12 cellular contexts compared by ENCODE assay signal in the genomic region with DNA sequence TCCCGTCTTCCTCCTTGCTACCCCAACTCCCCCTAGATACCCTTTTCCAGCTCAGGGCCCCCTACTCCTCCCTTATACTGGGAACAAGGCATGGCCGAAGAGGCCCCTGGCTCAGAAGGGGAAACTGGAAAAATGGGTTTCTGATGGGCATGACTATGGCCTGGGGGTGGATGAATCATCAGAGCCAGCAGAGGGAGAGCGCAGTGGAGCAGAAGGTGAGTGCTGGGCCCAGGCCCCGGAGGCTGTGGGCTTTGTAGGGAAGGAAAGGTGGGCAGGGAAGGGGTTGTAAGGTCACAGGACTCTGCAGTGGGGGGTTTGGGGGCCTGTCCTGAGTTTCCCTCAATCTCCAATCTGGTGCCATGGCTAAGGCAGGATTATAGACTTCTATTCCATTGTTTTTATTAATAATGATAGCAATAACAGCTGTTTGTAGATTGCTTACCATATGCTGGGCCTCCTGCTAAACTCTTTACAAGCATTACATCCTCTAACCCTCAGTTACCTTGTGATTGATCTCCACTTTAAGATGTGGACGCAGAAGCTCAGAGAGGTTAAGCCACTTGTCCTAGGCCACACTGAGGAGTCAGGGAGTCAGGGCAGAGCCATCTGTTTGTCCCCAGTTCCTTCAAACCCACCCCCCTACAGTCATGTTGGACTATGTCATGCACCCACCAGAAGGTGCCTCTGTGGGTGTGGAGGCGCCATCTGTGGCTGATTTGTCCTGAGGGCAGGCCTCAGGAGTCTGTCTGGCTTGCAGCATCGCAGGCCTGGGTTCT. TPM values are rescaled to one million over a fixed set of nuclear protein-coding genes. Genes with fewer than 3 reads are reported as not detected.
DNase-seq lines count a peak whose midpoint lies in the region; ATAC-seq, FAIRE-seq and TF ChIP-seq lines count a peak whose summit lies in the region.
"Had no signal": no experiment of that assay in that cellular context is flagged by ENCODE, and none has a peak within 500 bp of the region (broad histone marks: within the 10 kb centered on the region; RNA-seq: fewer than 3 reads in every experiment).

No MANE protein-coding gene starts in this region.

- peaks cover 18% of the 10 kb centered on the region for H3K9me3 Mint-ChIP-seq in T-helper 2 cell treated with Interferon-gamma antibody and Interleukin-4, amounts not matched to agents 5 μg/mL and 100 μg/mL, for 36 hours

- H3K9ac ChIP-seq in adipocyte (ENCODE audit: low read length) (no peak overlapping the region), keratinocyte (ENCODE audit: control insufficient read depth, extremely low read depth, insufficient read depth, low read length) (peak overlapping the region; percentile 38), MM.1S (ENCODE audit: low read length) (no peak overlapping the region)

- no peaks in the 10 kb centered on the region for H3K4me1 Mint-ChIP-seq in T-helper 2 cell treated with Interferon-gamma antibody and Interleukin-4, amounts not matched to agents 5 μg/mL and 100 μg/mL, for 36 hours (ENCODE audit: low read depth)

- no peaks in the 10 kb centered on the region for H3K9me1 ChIP-seq in keratinocyte (ENCODE audit: control insufficient read depth, extremely low read depth, insufficient read depth, low read length)

- no peak for FAIRE-seq in A549 (lab: Jason Lieb, UNC)
- FAIRE-seq in HTR-8/SVneo (lab: Jason Lieb, UNC): no peak
- peak; percentile 80 for FAIRE-seq in keratinocyte (lab: Jason Lieb, UNC)
- FAIRE-seq: G401.6 had no signal

- H3K9me2 ChIP-seq in MM.1S (replicated peaks; ENCODE audit: insufficient read depth, low read length): no peaks in the 10 kb centered on the region

- TF ChIP-seq EP300 in A549 (IDR thresholded peaks at IDR 0.05): no peak

- TF ChIP-seq POLR2A in A549 (IDR thresholded peaks at IDR 0.05; ENCODE audit: low read length): no peak

- DNase-seq in A549 (ENCODE audit: low read depth in 1 of 2, low spot score in 1 of 2) (peak in 1 of 2 experiments; percentile 18), HTR-8/SVneo (ENCODE audit: insufficient read length, low spot score) (peak; percentile 60), adipocyte (ENCODE audit: low read depth) (peak; percentile 75), keratinocyte (ENCODE audit: low read depth, low spot score) (no peak), NCI-H1930 (lab: John Stamatoyannopoulos, UW) (no peak), MM.1S (no peak), NCI-H446 treated with DMSO at 0.1 percent for 48 hours (lab: John Stamatoyannopoulos, UW) (no peak)
- no peak for DNase-seq in T-helper 2 cell treated with Interferon-gamma antibody and Interleukin-4, amounts not matched to agents 5 μg/mL and 100 μg/mL, for 36 hours (ENCODE audit: low spot score)
- DNase-seq: activated T-cell treated with anti-CD3 and anti-CD28 coated beads, Interleukin-2, amount 50 U/mL, for 1 hour; nucleus accumbens; stimulated activated naive CD4-positive, alpha-beta T cell treated with Interleukin-2 at 50 U/mL for 16 hours had no signal

- H3K27ac ChIP-seq in A549 (no peak overlapping the region), keratinocyte (ENCODE audit: control insufficient read depth, insufficient read depth, low read length) (peak overlapping the region; percentile 80), MM.1S (ENCODE audit: low read length) (no peak overlapping the region)

- dilution Hi-C loops in keratinocyte (cut with MboI; ENCODE audit: extremely low pct_ligation_motif_present, low sequenced_read_pairs): no loop called here

- no peaks in the 10 kb centered on the region for H3K27me3 Mint-ChIP-seq in T-helper 2 cell treated with Interferon-gamma antibody and Interleukin-4, amounts not matched to agents 5 μg/mL and 100 μg/mL, for 36 hours (ENCODE audit: low read depth)

- H3K27me3 ChIP-seq in adipocyte (replicated peaks; ENCODE audit: control insufficient read depth, insufficient read depth, low read length) (no peaks in the 10 kb centered on the region), keratinocyte (ENCODE audit: control insufficient read depth, extremely low read depth, insufficient read depth, low read length) (no peaks in the 10 kb centered on the region), MM.1S (replicated peaks; ENCODE audit: insufficient read depth, low read length) (no peaks in the 10 kb centered on the region)

- POLR2A ChIA-PET in A549 (lab: Yijun Ruan, JAX): no interaction called here

- H3K4me1 ChIP-seq in A549 (no peaks in the 10 kb centered on the region), adipocyte (ENCODE audit: control insufficient read depth, insufficient read depth, low read length) (peaks cover 19% of the 10 kb centered on the region), keratinocyte (ENCODE audit: control insufficient read depth, extremely low read depth, insufficient read depth, low read length) (peaks cover 38% of the 10 kb centered on the region), MM.1S (ENCODE audit: low read length) (no peaks in the 10 kb centered on the region)

- peaks cover 5% of the 10 kb centered on the region; the same call in 1 of the 3 replicates for H3K9me3 ChIP-seq in A549
- H3K9me3 ChIP-seq in adipocyte (ENCODE audit: control insufficient read depth, low read length): peaks cover 12% of the 10 kb centered on the region
- H3K9me3 ChIP-seq in keratinocyte (ENCODE audit: control insufficient read depth, low read depth, low read length): no peaks in the 10 kb centered on the region
- no peaks in the 10 kb centered on the region for H3K9me3 ChIP-seq in MM.1S (replicated peaks; ENCODE audit: insufficient read depth, low read length)

- CTCF ChIA-PET in A549 (lab: Yijun Ruan, JAX): interaction anchor here (1.2 kb wide), 1 partner anchor 25 kb away, joined by 3 read pairs; no protein-coding TSS in a partner anchor

- H3K4me3 ChIP-seq in A549 (no peak overlapping the region), adipocyte (ENCODE audit: low read length) (no peak overlapping the region), keratinocyte (ENCODE audit: control insufficient read depth in 2 of 3, extremely low read depth in 1 of 3, insufficient read depth in 2 of 3, low read depth in 1 of 3, low read length in 3 of 3) (peak overlapping the region in 1 of 3 experiments; percentile 9), MM.1S (ENCODE audit: low read length) (no peak overlapping the region)

- H3K4me3 Mint-ChIP-seq in T-helper 2 cell treated with Interferon-gamma antibody and Interleukin-4, amounts not matched to agents 5 μg/mL and 100 μg/mL, for 36 hours: no peak overlapping the region

- H3K4me2 ChIP-seq in A549 (no peak overlapping the region), keratinocyte (ENCODE audit: control insufficient read depth, extremely low read depth, insufficient read depth, low read depth, low read length) (peak overlapping the region; percentile 61), MM.1S (ENCODE audit: low read depth, low read length) (no peak overlapping the region)

- ATAC-seq in A549: peak; percentile 41 to 53; a peak in 3 of 6 replicates

- H3K79me2 ChIP-seq in keratinocyte (ENCODE audit: control insufficient read depth, insufficient read depth, low read length) (no peaks in the 10 kb centered on the region), MM.1S (ENCODE audit: low read length) (no peaks in the 10 kb centered on the region)

- TF ChIP-seq CTCF in A549 (IDR thresholded peaks at IDR 0.05) (no peak), keratinocyte (optimal IDR thresholded peaks at IDR 0.05 in 1 of 3, IDR thresholded peaks at IDR 0.05 in 1 of 3, conservative IDR thresholded peaks at IDR 0.05 in 1 of 3; ENCODE audit: extremely low read depth in 1 of 3, insufficient read depth in 2 of 3, low read length in 3 of 3) (no peak), MM.1S (IDR thresholded peaks at IDR 0.05; ENCODE audit: low read length) (no peak)

- H3F3A ChIP-seq in MM.1S (ENCODE audit: insufficient read depth, low read length): no peaks in the 10 kb centered on the region

- H2AFZ ChIP-seq in keratinocyte (ENCODE audit: control insufficient read depth, low read length) (no peak overlapping the region), MM.1S (ENCODE audit: low read length) (no peak overlapping the region)

- H3K36me3 Mint-ChIP-seq in T-helper 2 cell treated with Interferon-gamma antibody and Interleukin-4, amounts not matched to agents 5 μg/mL and 100 μg/mL, for 36 hours (ENCODE audit: low read depth): peaks cover 2% of the 10 kb centered on the region

- 70% methylated on average over 5 of the region's 7 CpGs for WGBS in A549 (ENCODE audit: missing lambda C conversion rate)

- TF ChIP-seq RAD21 in A549 (conservative IDR thresholded peaks at IDR 0.05 in 1 of 2, IDR thresholded peaks at IDR 0.05 in 1 of 2): no peak

- no peak overlapping the region for H3K27ac Mint-ChIP-seq in T-helper 2 cell treated with Interferon-gamma antibody and Interleukin-4, amounts not matched to agents 5 μg/mL and 100 μg/mL, for 36 hours

- H4K20me1 ChIP-seq in keratinocyte (ENCODE audit: control insufficient read depth, extremely low read depth, insufficient read depth, low read length): no peaks in the 10 kb centered on the region
- no peaks in the 10 kb centered on the region for H4K20me1 ChIP-seq in MM.1S (ENCODE audit: insufficient read depth, low read length)

- H3K36me3 ChIP-seq in adipocyte (ENCODE audit: control insufficient read depth, insufficient read depth, low read length, severe bottlenecking) (no peaks in the 10 kb centered on the region), keratinocyte (ENCODE audit: control insufficient read depth in 2 of 2, extremely low read depth in 1 of 2, insufficient read depth in 2 of 2, low read length in 2 of 2) (no peaks in the 10 kb centered on the region), MM.1S (replicated peaks; ENCODE audit: insufficient read depth, low read length) (no peaks in the 10 kb centered on the region)

RNA-seq across cellular contexts. Expression of a gene that starts 36.2 kb away (rescaled TPM):
- polyA plus RNA-seq in A549 (2011; rRNA removed) (4.1 and 4.8 TPM in 2 replicates), A549 (2017; fragmentation: RNase III; extraction: RNeasy Plus Mini Kit Qiagen cat#74134 plus additional on column Dnase treatment) (5.2 to 8.3 TPM (median 7.9 TPM) in 3 replicates), keratinocyte (2.2 to 3.1 TPM (median 2.3 TPM) in 3 replicates)
- 6.6 and 11.5 TPM in 2 replicates for polyA plus RNA-seq in A549 (2012; cell fraction: cytosol; rRNA removed)
- polyA plus RNA-seq in A549 (2012; cell fraction: nucleus; rRNA removed): 14.1 and 24.8 TPM in 2 replicates
- 7.5 and 8.4 TPM in 2 replicates for polyA minus RNA-seq in A549 (2011; rRNA and poly(A)+ RNA removed)
- polyA plus RNA-seq in keratinocyte (2011; ENCODE audit: low read depth): 1.2 TPM
- 2.0 and 3.2 TPM in 2 replicates for polyA plus RNA-seq in keratinocyte (2011; cell fraction: cytosol; rRNA removed)
- 2.6 and 4.4 TPM in 2 replicates for polyA plus RNA-seq in keratinocyte (2011; cell fraction: nucleus; rRNA removed)
- 2.8 and 6.0 TPM in 2 replicates for polyA plus RNA-seq in keratinocyte (2012; ENCODE audit: low replicate concordance)
- 5.6 to 10.1 TPM (median 9.1 TPM) in 3 replicates for polyA minus RNA-seq in keratinocyte
- polyA minus RNA-seq in keratinocyte (2011; cell fraction: cytosol; rRNA and poly(A)+ RNA removed): 10.9 TPM
- polyA minus RNA-seq in keratinocyte (2011; cell fraction: nucleus; rRNA and poly(A)+ RNA removed): 2.0 and 3.7 TPM in 2 replicates

RNA-seq across cellular contexts. Expression of a gene that starts 38.2 kb away (rescaled TPM):
- polyA plus RNA-seq in A549 (2011; rRNA removed) (0.79 and 1.1 TPM in 2 replicates), A549 (2017; fragmentation: RNase III; extraction: RNeasy Plus Mini Kit Qiagen cat#74134 plus additional on column Dnase treatment) (1.1 to 1.6 TPM (median 1.5 TPM) in 3 replicates), keratinocyte (2.0 to 4.7 TPM (median 2.2 TPM) in 3 replicates)
- 0.94 and 1.5 TPM in 2 replicates for polyA plus RNA-seq in A549 (2012; cell fraction: cytosol; rRNA removed)
- 2.3 and 3.2 TPM in 2 replicates for polyA plus RNA-seq in A549 (2012; cell fraction: nucleus; rRNA removed)
- 0.78 and 0.83 TPM in 2 replicates for polyA minus RNA-seq in A549 (2011; rRNA and poly(A)+ RNA removed)
- polyA plus RNA-seq in keratinocyte (2011; ENCODE audit: low read depth): 2.0 TPM
- 4.6 and 5.5 TPM in 2 replicates for polyA plus RNA-seq in keratinocyte (2011; cell fraction: cytosol; rRNA removed)
- polyA plus RNA-seq in keratinocyte (2011; cell fraction: nucleus; rRNA removed): 10.2 and 13.8 TPM in 2 replicates
- polyA plus RNA-seq in keratinocyte (2012; ENCODE audit: low replicate concordance): 6.9 TPM in 2 replicates
- 2.8 to 17.1 TPM (median 5.5 TPM) in 3 replicates for polyA minus RNA-seq in keratinocyte
- polyA minus RNA-seq in keratinocyte (2011; cell fraction: cytosol; rRNA and poly(A)+ RNA removed): 8.6 TPM
- 6.9 and 7.8 TPM in 2 replicates for polyA minus RNA-seq in keratinocyte (2011; cell fraction: nucleus; rRNA and poly(A)+ RNA removed)

Comparison
In these comparisons a context has a peak if more than half of its experiments do, and no peak if none do; other contexts are left out.
1. DNase-seq: peak in HTR-8/SVneo (single experiment) and adipocyte (single experiment); none in keratinocyte (single experiment), T-helper 2 cell treated with Interferon-gamma antibody and Interleukin-4, amounts not matched to agents 5 μg/mL and 100 μg/mL, for 36 hours (single experiment), NCI-H1930 (0 of 2), MM.1S (single experiment) and NCI-H446 treated with DMSO at 0.1 percent for 48 hours (single experiment).